ENCODE assay signal across 9 cellular contexts in the genomic region with DNA sequence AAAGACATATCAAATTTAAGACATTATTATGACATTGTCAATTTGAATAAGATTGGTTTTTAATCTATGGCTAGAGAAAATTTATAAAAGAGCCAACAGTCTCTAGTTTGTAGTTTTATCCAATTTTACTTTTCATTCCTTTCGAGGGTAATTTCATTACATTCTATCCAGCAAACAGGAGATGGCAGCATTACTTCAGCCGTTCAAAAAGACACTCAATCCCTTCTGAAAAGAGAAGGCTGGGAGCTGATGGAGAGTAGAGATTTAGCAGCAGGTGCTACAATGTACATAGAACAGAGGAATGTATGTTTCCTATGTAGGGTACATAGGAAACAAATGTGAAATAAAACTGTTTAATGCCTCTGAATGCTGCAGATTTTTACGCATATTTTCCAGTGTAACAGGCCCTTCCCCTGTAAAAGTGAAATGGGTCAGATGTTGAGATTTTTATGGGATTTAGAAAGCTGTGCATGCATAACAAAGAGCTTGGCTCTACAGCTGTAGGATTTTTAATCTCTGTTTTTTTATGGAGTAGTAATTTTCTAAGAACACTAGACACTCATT. TPM values are rescaled to one million over a fixed set of nuclear protein-coding genes. Genes with fewer than 3 reads are reported as not detected.
DNase-seq lines count a peak whose midpoint lies in the region; ATAC-seq and TF ChIP-seq lines count a peak whose summit lies in the region.
"Had no signal": no experiment of that assay in that cellular context is flagged by ENCODE, and none has a peak within 500 bp of the region (broad histone marks: within the 10 kb centered on the region; RNA-seq: fewer than 3 reads in every experiment).

No MANE protein-coding gene starts in this region.

- intact Hi-C loops in left ventricle myocardium superior (cut with micrococcal nuclease): loop anchor here (10.0 kb wide), 1 partner anchor 724 kb away; no protein-coding TSS in a partner anchor
- intact Hi-C loops in activated CD4-positive, alpha-beta T cell treated with anti-CD3 and anti-CD28 coated beads, Interleukin-2, amount 10 ng/mL, durations not matched to agents 24 days and 14 days (cut with micrococcal nuclease): loop anchor here (2.0 kb wide), 1 partner anchor 682 kb away; no protein-coding TSS in a partner anchor

- H3K4me3 ChIP-seq in KMS-11 (IDR thresholded peaks at IDR 0.05; ENCODE audit: insufficient read depth, low read depth, low read length) (no peak overlapping the region), SJCRH30 (no peak overlapping the region)

- H3K4me1 Mint-ChIP-seq in activated CD4-positive, alpha-beta T cell treated with anti-CD3 and anti-CD28 coated beads, Interleukin-2, amount 10 ng/mL, durations not matched to agents 24 days and 14 days: no peaks in the 10 kb centered on the region

- no peaks in the 10 kb centered on the region for H3K36me3 ChIP-seq in KMS-11 (ENCODE audit: insufficient read depth)
- no peaks in the 10 kb centered on the region for H3K36me3 ChIP-seq in SJCRH30

- H3K4me1 ChIP-seq in KMS-11 (ENCODE audit: low read depth, poor library complexity, severe bottlenecking) (no peaks in the 10 kb centered on the region), SJCRH30 (no peaks in the 10 kb centered on the region)

- H3K27ac ChIP-seq in KMS-11: no peak overlapping the region
- H3K27ac ChIP-seq in SJCRH30: no peak overlapping the region

- H3K27ac Mint-ChIP-seq in activated CD4-positive, alpha-beta T cell treated with anti-CD3 and anti-CD28 coated beads, Interleukin-2, amount 10 ng/mL, durations not matched to agents 24 days and 14 days: no peak overlapping the region
- H3K27ac Mint-ChIP-seq: stimulated activated naive CD8-positive, alpha-beta T cell treated with anti-CD3 and anti-CD28 coated beads, Interleukin-15, Interleukin-2, amounts not matched to agents 100 ng/mL and 50 ng/mL, for 24 hours had no signal

- H4K20me1 ChIP-seq in KMS-11 (ENCODE audit: insufficient read depth): no peaks in the 10 kb centered on the region

- H3K9me3 ChIP-seq in SJCRH30 (replicated peaks): no peaks in the 10 kb centered on the region

- no peak overlapping the region for H3K9ac ChIP-seq in KMS-11

- ATAC-seq in left ventricle myocardium superior (peak; percentile 38), HG02588 (IDR thresholded peaks at IDR 0.05; ENCODE audit: unreplicated experiment) (no peak), HG03159 (IDR thresholded peaks at IDR 0.05; ENCODE audit: unreplicated experiment) (no peak), HG03139 (IDR thresholded peaks at IDR 0.05; ENCODE audit: unreplicated experiment) (no peak)

- H3K36me3 Mint-ChIP-seq in activated CD4-positive, alpha-beta T cell treated with anti-CD3 and anti-CD28 coated beads, Interleukin-2, amount 10 ng/mL, durations not matched to agents 24 days and 14 days (ENCODE audit: low read depth): no peaks in the 10 kb centered on the region

- H2AFZ ChIP-seq in KMS-11 (ENCODE audit: low read depth): no peak overlapping the region

- no peak overlapping the region for H3K4me3 Mint-ChIP-seq in activated CD4-positive, alpha-beta T cell treated with anti-CD3 and anti-CD28 coated beads, Interleukin-2, amount 10 ng/mL, durations not matched to agents 24 days and 14 days
- H3K4me3 Mint-ChIP-seq: stimulated activated naive CD8-positive, alpha-beta T cell treated with anti-CD3 and anti-CD28 coated beads, Interleukin-15, Interleukin-2, amounts not matched to agents 100 ng/mL and 50 ng/mL, for 24 hours had no signal

- H3K79me2 ChIP-seq in KMS-11 (ENCODE audit: insufficient read depth, low read depth): no peaks in the 10 kb centered on the region

- H3K4me2 ChIP-seq in KMS-11: no peak overlapping the region

- no peaks in the 10 kb centered on the region for H3K27me3 ChIP-seq in KMS-11 (ENCODE audit: insufficient read depth, low read depth)
- peaks cover 3% of the 10 kb centered on the region; the same call in 1 of the 2 replicates for H3K27me3 ChIP-seq in SJCRH30

- peak; percentile 60 for TF ChIP-seq CTCF in KMS-11 (conservative IDR thresholded peaks at IDR 0.05; ENCODE audit: low read depth, low read length)

- H3K9me3 Mint-ChIP-seq in activated CD4-positive, alpha-beta T cell treated with anti-CD3 and anti-CD28 coated beads, Interleukin-2, amount 10 ng/mL, durations not matched to agents 24 days and 14 days: no peaks in the 10 kb centered on the region
- H3K9me3 Mint-ChIP-seq: stimulated activated naive CD8-positive, alpha-beta T cell treated with anti-CD3 and anti-CD28 coated beads, Interleukin-15, Interleukin-2, amounts not matched to agents 100 ng/mL and 50 ng/mL, for 24 hours had no signal

- H3K27me3 Mint-ChIP-seq in activated CD4-positive, alpha-beta T cell treated with anti-CD3 and anti-CD28 coated beads, Interleukin-2, amount 10 ng/mL, durations not matched to agents 24 days and 14 days: peaks cover 12% of the 10 kb centered on the region
- H3K27me3 Mint-ChIP-seq: stimulated activated naive CD8-positive, alpha-beta T cell treated with anti-CD3 and anti-CD28 coated beads, Interleukin-15, Interleukin-2, amounts not matched to agents 100 ng/mL and 50 ng/mL, for 24 hours had no signal

- DNase-seq in DMS114 treated with DMSO at 0.1 percent for 48 hours (lab: John Stamatoyannopoulos, UW; ENCODE audit: unreplicated experiment) (peak; percentile 35), SJCRH30 (peak; percentile 60 to 86), left ventricle myocardium superior (no peak)
- DNase-seq in activated CD4-positive, alpha-beta T cell treated with anti-CD3 and anti-CD28 coated beads, Interleukin-2, amount 10 ng/mL, durations not matched to agents 24 days and 14 days: no peak

RNA-seq across cellular contexts. Expression of a gene that starts 15.9 kb away (rescaled TPM):
- 2,257 and 2,274 TPM in 2 replicates for total RNA-seq in SJCRH30 (2014; rRNA removed; shearing (Covaris generic))
- 471 TPM for total RNA-seq in left ventricle myocardium superior
- 1,119 and 1,135 TPM in 2 replicates for total RNA-seq in activated CD4-positive, alpha-beta T cell treated with anti-CD3 and anti-CD28 coated beads, Interleukin-2, amount 10 ng/mL, durations not matched to agents 24 days and 14 days

RNA-seq across cellular contexts. Expression of a gene that starts 31.9 kb away (rescaled TPM):
- total RNA-seq in SJCRH30 (2014; rRNA removed; shearing (Covaris generic)): 12.9 and 15.2 TPM in 2 replicates
- 3.3 TPM for total RNA-seq in left ventricle myocardium superior
- 3.3 and 3.8 TPM in 2 replicates for total RNA-seq in activated CD4-positive, alpha-beta T cell treated with anti-CD3 and anti-CD28 coated beads, Interleukin-2, amount 10 ng/mL, durations not matched to agents 24 days and 14 days

Comparison
In these comparisons a context has a peak if more than half of its experiments do, and no peak if none do; other contexts are left out.
1. DNase-seq: peak in DMS114 treated with DMSO at 0.1 percent for 48 hours (single experiment) and SJCRH30 (2 of 2); none in left ventricle myocardium superior (single experiment) and activated CD4-positive, alpha-beta T cell treated with anti-CD3 and anti-CD28 coated beads, Interleukin-2, amount 10 ng/mL, durations not matched to agents 24 days and 14 days (single experiment).